1 cellular context compared by ENCODE assay signal in genomic region chr17:77287432-77288068, GRCh38.
A peak's percentile ranks its signal among the peaks of the same experiment; 100 is the strongest.
TF ChIP-seq lines count a peak whose summit lies in the region.

No MANE protein-coding gene starts in this region.

TF ChIP-seq in HepG2, 621 proteins besides CTCF, POLR2A, EP300 and RAD21 (continued from another document and continues in another):
- TF ChIP-seq, protein P1, sequence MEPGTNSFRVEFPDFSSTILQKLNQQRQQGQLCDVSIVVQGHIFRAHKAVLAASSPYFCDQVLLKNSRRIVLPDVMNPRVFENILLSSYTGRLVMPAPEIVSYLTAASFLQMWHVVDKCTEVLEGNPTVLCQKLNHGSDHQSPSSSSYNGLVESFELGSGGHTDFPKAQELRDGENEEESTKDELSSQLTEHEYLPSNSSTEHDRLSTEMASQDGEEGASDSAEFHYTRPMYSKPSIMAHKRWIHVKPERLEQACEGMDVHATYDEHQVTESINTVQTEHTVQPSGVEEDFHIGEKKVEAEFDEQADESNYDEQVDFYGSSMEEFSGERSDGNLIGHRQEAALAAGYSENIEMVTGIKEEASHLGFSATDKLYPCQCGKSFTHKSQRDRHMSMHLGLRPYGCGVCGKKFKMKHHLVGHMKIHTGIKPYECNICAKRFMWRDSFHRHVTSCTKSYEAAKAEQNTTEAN (CRISPR knock-in tag; conservative IDR thresholded peaks at IDR 0.05): 0 out of 2 replicates have a peak, but pooled peaks have one; percentile 62
- 0 out of 2 replicates have a peak, but pooled peaks have one; percentile 15 for TF ChIP-seq ZSCAN12 (CRISPR knock-in tag; IDR thresholded peaks at IDR 0.05)
- TF ChIP-seq CERS6 (CRISPR knock-in tag; IDR thresholded peaks at IDR 0.05): no peak
- TF ChIP-seq, protein P2, sequence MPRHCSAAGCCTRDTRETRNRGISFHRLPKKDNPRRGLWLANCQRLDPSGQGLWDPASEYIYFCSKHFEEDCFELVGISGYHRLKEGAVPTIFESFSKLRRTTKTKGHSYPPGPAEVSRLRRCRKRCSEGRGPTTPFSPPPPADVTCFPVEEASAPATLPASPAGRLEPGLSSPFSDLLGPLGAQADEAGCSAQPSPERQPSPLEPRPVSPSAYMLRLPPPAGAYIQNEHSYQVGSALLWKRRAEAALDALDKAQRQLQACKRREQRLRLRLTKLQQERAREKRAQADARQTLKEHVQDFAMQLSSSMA (CRISPR knock-in tag; IDR thresholded peaks at IDR 0.05): no peak
- no peak for TF ChIP-seq NPAS2 (CRISPR knock-in tag; IDR thresholded peaks at IDR 0.05; ENCODE audit: borderline replicate concordance)
- TF ChIP-seq NR2F2 (IDR thresholded peaks at IDR 0.05; ENCODE audit: borderline replicate concordance, low read depth): no peak
- no peak for TF ChIP-seq ZNF430 (CRISPR knock-in tag; IDR thresholded peaks at IDR 0.05)
- no peak; the same call in 1 of the 2 replicates for TF ChIP-seq FOXO1 (CRISPR knock-in tag; IDR thresholded peaks at IDR 0.05)
- no peak for TF ChIP-seq PRMT3 (CRISPR knock-in tag; IDR thresholded peaks at IDR 0.05; ENCODE audit: borderline replicate concordance, low read depth)
- TF ChIP-seq U2AF2 (IDR thresholded peaks at IDR 0.05; ENCODE audit: low read depth, low read length): no peak
- TF ChIP-seq AHR (CRISPR knock-in tag; IDR thresholded peaks at IDR 0.05): no peak
- TF ChIP-seq ZNF782 (CRISPR knock-in tag; IDR thresholded peaks at IDR 0.05; ENCODE audit: borderline replicate concordance): no peak
- no peak; the same call in 1 of the 2 replicates for TF ChIP-seq ZBTB7A (CRISPR knock-in tag; IDR thresholded peaks at IDR 0.05)
- TF ChIP-seq, protein P3, sequence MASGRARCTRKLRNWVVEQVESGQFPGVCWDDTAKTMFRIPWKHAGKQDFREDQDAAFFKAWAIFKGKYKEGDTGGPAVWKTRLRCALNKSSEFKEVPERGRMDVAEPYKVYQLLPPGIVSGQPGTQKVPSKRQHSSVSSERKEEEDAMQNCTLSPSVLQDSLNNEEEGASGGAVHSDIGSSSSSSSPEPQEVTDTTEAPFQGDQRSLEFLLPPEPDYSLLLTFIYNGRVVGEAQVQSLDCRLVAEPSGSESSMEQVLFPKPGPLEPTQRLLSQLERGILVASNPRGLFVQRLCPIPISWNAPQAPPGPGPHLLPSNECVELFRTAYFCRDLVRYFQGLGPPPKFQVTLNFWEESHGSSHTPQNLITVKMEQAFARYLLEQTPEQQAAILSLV (CRISPR knock-in tag; IDR thresholded peaks at IDR 0.05; ENCODE audit: borderline replicate concordance): no peak
- TF ChIP-seq RCOR2 (CRISPR knock-in tag; IDR thresholded peaks at IDR 0.05): no peak
- 0 out of 2 replicates have a peak, but pooled peaks have one; percentile 17 for TF ChIP-seq ZMYM4 (CRISPR knock-in tag; IDR thresholded peaks at IDR 0.05)
- TF ChIP-seq, protein P4, sequence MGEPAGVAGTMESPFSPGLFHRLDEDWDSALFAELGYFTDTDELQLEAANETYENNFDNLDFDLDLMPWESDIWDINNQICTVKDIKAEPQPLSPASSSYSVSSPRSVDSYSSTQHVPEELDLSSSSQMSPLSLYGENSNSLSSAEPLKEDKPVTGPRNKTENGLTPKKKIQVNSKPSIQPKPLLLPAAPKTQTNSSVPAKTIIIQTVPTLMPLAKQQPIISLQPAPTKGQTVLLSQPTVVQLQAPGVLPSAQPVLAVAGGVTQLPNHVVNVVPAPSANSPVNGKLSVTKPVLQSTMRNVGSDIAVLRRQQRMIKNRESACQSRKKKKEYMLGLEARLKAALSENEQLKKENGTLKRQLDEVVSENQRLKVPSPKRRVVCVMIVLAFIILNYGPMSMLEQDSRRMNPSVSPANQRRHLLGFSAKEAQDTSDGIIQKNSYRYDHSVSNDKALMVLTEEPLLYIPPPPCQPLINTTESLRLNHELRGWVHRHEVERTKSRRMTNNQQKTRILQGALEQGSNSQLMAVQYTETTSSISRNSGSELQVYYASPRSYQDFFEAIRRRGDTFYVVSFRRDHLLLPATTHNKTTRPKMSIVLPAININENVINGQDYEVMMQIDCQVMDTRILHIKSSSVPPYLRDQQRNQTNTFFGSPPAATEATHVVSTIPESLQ (CRISPR knock-in tag; conservative IDR thresholded peaks at IDR 0.05): no peak
- TF ChIP-seq, protein P5, sequence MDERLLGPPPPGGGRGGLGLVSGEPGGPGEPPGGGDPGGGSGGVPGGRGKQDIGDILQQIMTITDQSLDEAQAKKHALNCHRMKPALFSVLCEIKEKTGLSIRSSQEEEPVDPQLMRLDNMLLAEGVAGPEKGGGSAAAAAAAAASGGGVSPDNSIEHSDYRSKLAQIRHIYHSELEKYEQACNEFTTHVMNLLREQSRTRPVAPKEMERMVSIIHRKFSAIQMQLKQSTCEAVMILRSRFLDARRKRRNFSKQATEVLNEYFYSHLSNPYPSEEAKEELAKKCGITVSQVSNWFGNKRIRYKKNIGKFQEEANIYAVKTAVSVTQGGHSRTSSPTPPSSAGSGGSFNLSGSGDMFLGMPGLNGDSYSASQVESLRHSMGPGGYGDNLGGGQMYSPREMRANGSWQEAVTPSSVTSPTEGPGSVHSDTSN (CRISPR knock-in tag; IDR thresholded peaks at IDR 0.05): no peak
- TF ChIP-seq, protein P6, sequence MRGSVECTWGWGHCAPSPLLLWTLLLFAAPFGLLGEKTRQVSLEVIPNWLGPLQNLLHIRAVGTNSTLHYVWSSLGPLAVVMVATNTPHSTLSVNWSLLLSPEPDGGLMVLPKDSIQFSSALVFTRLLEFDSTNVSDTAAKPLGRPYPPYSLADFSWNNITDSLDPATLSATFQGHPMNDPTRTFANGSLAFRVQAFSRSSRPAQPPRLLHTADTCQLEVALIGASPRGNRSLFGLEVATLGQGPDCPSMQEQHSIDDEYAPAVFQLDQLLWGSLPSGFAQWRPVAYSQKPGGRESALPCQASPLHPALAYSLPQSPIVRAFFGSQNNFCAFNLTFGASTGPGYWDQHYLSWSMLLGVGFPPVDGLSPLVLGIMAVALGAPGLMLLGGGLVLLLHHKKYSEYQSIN (CRISPR knock-in tag; IDR thresholded peaks at IDR 0.05; ENCODE audit: borderline replicate concordance): no peak
- TF ChIP-seq, protein P7, sequence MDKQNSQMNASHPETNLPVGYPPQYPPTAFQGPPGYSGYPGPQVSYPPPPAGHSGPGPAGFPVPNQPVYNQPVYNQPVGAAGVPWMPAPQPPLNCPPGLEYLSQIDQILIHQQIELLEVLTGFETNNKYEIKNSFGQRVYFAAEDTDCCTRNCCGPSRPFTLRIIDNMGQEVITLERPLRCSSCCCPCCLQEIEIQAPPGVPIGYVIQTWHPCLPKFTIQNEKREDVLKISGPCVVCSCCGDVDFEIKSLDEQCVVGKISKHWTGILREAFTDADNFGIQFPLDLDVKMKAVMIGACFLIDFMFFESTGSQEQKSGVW (CRISPR knock-in tag; IDR thresholded peaks at IDR 0.05; ENCODE audit: borderline replicate concordance): no peak
- peak; percentile 51; the same call in 1 of the 2 replicates for TF ChIP-seq FOXP4 (CRISPR knock-in tag; IDR thresholded peaks at IDR 0.05)
- no peak for TF ChIP-seq ELF1 (CRISPR knock-in tag; IDR thresholded peaks at IDR 0.05)
- TF ChIP-seq ZMYM2 (CRISPR knock-in tag; IDR thresholded peaks at IDR 0.05): no peak; the same call in 1 of the 2 replicates
- no peak for TF ChIP-seq ZKSCAN5 (CRISPR knock-in tag; IDR thresholded peaks at IDR 0.05)
- peak; percentile 55; the same call in 1 of the 2 replicates for TF ChIP-seq ZNF777 (CRISPR knock-in tag; IDR thresholded peaks at IDR 0.05)
- no peak for TF ChIP-seq FLYWCH1 (CRISPR knock-in tag; IDR thresholded peaks at IDR 0.05)
- no peak for TF ChIP-seq NR2F6 (IDR thresholded peaks at IDR 0.05)
- TF ChIP-seq NR2F6 (CRISPR knock-in tag; IDR thresholded peaks at IDR 0.05): no peak
- TF ChIP-seq ZNF589 (CRISPR knock-in tag; conservative IDR thresholded peaks at IDR 0.05): no peak
- TF ChIP-seq NR2C2 (CRISPR knock-in tag; IDR thresholded peaks at IDR 0.05; ENCODE audit: borderline replicate concordance): no peak
- no peak for TF ChIP-seq ZNF562 (CRISPR knock-in tag; IDR thresholded peaks at IDR 0.05; ENCODE audit: borderline replicate concordance)
- TF ChIP-seq MAFF (IDR thresholded peaks at IDR 0.05; ENCODE audit: low read depth, low read length): no peak
- 0 out of 2 replicates have a peak, but pooled peaks have one; percentile 20 for TF ChIP-seq HOXD1 (CRISPR knock-in tag; IDR thresholded peaks at IDR 0.05)
- TF ChIP-seq SALL1 (CRISPR knock-in tag; IDR thresholded peaks at IDR 0.05): peak; percentile 60
- TF ChIP-seq, protein P8, sequence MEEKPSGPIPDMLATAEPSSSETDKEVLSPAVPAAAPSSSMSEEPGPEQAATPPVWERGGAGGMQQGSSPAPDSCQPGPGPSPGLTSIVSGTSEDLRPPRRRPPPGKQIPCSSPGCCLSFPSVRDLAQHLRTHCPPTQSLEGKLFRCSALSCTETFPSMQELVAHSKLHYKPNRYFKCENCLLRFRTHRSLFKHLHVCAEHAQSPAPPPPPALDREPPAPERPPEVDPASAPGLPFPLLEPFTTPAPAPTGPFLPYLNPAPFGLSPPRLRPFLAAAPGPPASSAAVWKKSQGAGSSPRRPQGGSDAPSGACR (CRISPR knock-in tag; IDR thresholded peaks at IDR 0.05): 0 out of 2 replicates have a peak, but pooled peaks have one; percentile 35
- TF ChIP-seq HOXA7 (CRISPR knock-in tag; IDR thresholded peaks at IDR 0.05): no peak
- TF ChIP-seq, protein P9, sequence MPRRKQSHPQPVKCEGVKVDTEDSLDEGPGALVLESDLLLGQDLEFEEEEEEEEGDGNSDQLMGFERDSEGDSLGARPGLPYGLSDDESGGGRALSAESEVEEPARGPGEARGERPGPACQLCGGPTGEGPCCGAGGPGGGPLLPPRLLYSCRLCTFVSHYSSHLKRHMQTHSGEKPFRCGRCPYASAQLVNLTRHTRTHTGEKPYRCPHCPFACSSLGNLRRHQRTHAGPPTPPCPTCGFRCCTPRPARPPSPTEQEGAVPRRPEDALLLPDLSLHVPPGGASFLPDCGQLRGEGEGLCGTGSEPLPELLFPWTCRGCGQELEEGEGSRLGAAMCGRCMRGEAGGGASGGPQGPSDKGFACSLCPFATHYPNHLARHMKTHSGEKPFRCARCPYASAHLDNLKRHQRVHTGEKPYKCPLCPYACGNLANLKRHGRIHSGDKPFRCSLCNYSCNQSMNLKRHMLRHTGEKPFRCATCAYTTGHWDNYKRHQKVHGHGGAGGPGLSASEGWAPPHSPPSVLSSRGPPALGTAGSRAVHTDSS (CRISPR knock-in tag; conservative IDR thresholded peaks at IDR 0.05): no peak; the same call in 1 of the 2 replicates
- no peak for TF ChIP-seq SNAPC4 (CRISPR knock-in tag; IDR thresholded peaks at IDR 0.05)
- TF ChIP-seq ZNF850 (CRISPR knock-in tag; conservative IDR thresholded peaks at IDR 0.05): no peak
- TF ChIP-seq YY1 (IDR thresholded peaks at IDR 0.05; ENCODE audit: insufficient read depth, insufficient replicate concordance, low read depth, low read length): no peak
- TF ChIP-seq CBX5 (CRISPR knock-in tag; IDR thresholded peaks at IDR 0.05; ENCODE audit: borderline replicate concordance): peak; percentile 54; the same call in 1 of the 2 replicates
- TF ChIP-seq, protein P10, sequence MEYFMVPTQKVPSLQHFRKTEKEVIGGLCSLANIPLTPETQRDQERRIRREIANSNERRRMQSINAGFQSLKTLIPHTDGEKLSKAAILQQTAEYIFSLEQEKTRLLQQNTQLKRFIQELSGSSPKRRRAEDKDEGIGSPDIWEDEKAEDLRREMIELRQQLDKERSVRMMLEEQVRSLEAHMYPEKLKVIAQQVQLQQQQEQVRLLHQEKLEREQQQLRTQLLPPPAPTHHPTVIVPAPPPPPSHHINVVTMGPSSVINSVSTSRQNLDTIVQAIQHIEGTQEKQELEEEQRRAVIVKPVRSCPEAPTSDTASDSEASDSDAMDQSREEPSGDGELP (IDR thresholded peaks at IDR 0.05; ENCODE audit: borderline replicate concordance, low read depth): peak; percentile 72; the same call in 1 of the 2 replicates
